ENCODE assay signal across 11 cellular contexts in the genomic region with DNA sequence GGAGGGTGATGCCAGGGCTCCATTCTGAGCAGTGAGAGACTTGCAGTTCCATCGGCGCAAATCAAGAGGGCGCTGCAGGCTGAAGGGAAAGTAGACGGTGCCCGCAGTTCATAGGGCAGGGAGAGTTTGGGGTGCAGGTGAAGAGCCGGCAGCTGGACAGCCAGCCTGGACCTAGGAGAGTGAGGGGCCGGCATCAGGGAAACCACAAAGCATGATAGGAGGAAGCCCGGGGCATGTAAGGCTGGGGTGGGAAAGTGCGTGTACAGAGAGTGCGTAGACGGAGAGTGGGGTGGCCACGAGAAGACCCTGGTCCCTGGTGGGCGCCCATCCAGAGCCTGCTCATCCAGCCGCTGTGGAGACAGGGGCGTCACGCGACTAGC.
DNase-seq lines count a peak whose midpoint lies in the region; ATAC-seq, FAIRE-seq and TF ChIP-seq lines count a peak whose summit lies in the region.
"Had no signal": no experiment of that assay in that cellular context is flagged by ENCODE, and none has a peak within 500 bp of the region (broad histone marks: within the 10 kb centered on the region; RNA-seq: fewer than 3 reads in every experiment).

No MANE protein-coding gene starts in this region.

- 90 to 94% methylated on average over 7 to 17 of the region's 17 CpGs for WGBS in transverse colon (ENCODE audit: low coverage in 1 of 2), 2 donors

- H3K27ac Mint-ChIP-seq in activated B cell treated with CpG ODN at 0.5 μM for 24 hours, result peak overlapping the region; percentile 30

- POLR2A ChIA-PET in activated B cell treated with CpG ODN at 0.5 μM for 24 hours (lab: Charles Lee), result no interaction called here

- TF ChIP-seq CTCF in right atrium auricular region (IDR thresholded peaks at IDR 0.05) (no peak), activated B cell treated with CpG ODN at 0.5 μM for 24 hours (IDR thresholded peaks at IDR 0.05) (no peak), keratinocyte (optimal IDR thresholded peaks at IDR 0.05 in 1 of 3, IDR thresholded peaks at IDR 0.05 in 1 of 3, conservative IDR thresholded peaks at IDR 0.05 in 1 of 3; ENCODE audit: extremely low read depth in 1 of 3, insufficient read depth in 2 of 3, low read length in 3 of 3) (peak in 1 of 3 experiments; percentile 2), transverse colon (IDR thresholded peaks at IDR 0.05) (no peak)

- H3K4me1 Mint-ChIP-seq in activated B cell treated with CpG ODN at 0.5 μM for 24 hours, result peaks cover 29% of the 10 kb centered on the region

- CTCF ChIA-PET in activated B cell treated with CpG ODN at 0.5 μM for 24 hours (lab: Charles Lee), result no interaction called here

- H3K36me3 Mint-ChIP-seq in activated B cell treated with CpG ODN at 0.5 μM for 24 hours (ENCODE audit: low read depth), result peaks cover 63% of the 10 kb centered on the region

- ATAC-seq in Right ventricle myocardium inferior, result no peak
- ATAC-seq in activated B cell treated with CpG ODN at 0.5 μM for 24 hours (ENCODE audit: low read depth), result no peak
- ATAC-seq in GM21381 (IDR thresholded peaks at IDR 0.05; ENCODE audit: unreplicated experiment), result no peak
- no peak for ATAC-seq in GM18867 (IDR thresholded peaks at IDR 0.05; ENCODE audit: unreplicated experiment)

- TF ChIP-seq POLR2A in transverse colon (IDR thresholded peaks at IDR 0.05), result no peak

- intact Hi-C loops in Right ventricle myocardium inferior (cut with DNase I) (loop anchor here (10.0 kb wide), 1 partner anchor 436 kb away; no protein-coding TSS in a partner anchor), activated B cell treated with CpG ODN at 0.5 μM for 24 hours (cut with micrococcal nuclease) (no loop called here), transverse colon (cut with DNase I; ENCODE audit: low total_unique reads) (no loop called here)

- peak overlapping the region; percentile 98 for H3K4me2 ChIP-seq in keratinocyte (ENCODE audit: control insufficient read depth, extremely low read depth, insufficient read depth, low read depth, low read length)

- no peaks in the 10 kb centered on the region for H3K9me1 ChIP-seq in keratinocyte (ENCODE audit: control insufficient read depth, extremely low read depth, insufficient read depth, low read length)

- H4K20me1 ChIP-seq in keratinocyte (ENCODE audit: control insufficient read depth, extremely low read depth, insufficient read depth, low read length), result no peaks in the 10 kb centered on the region

- dilution Hi-C loops in keratinocyte (cut with MboI; ENCODE audit: extremely low pct_ligation_motif_present, low sequenced_read_pairs), result no loop called here

- H3K4me3 Mint-ChIP-seq in activated B cell treated with CpG ODN at 0.5 μM for 24 hours, result no peak overlapping the region

- no peaks in the 10 kb centered on the region for H3K9me3 Mint-ChIP-seq in activated B cell treated with CpG ODN at 0.5 μM for 24 hours

- no peak overlapping the region for H3K4me3 ChIP-seq in right atrium auricular region
- peak overlapping the region in 2 of 3 experiments; percentile 54 to 56 for H3K4me3 ChIP-seq in keratinocyte (ENCODE audit: control insufficient read depth in 2 of 3, extremely low read depth in 1 of 3, insufficient read depth in 2 of 3, low read depth in 1 of 3, low read length in 3 of 3)
- no peak overlapping the region for H3K4me3 ChIP-seq in transverse colon
- H3K4me3 ChIP-seq: cardiac muscle cell had no signal

- no peaks in the 10 kb centered on the region for H3K9me3 ChIP-seq in right atrium auricular region
- H3K9me3 ChIP-seq in keratinocyte (ENCODE audit: control insufficient read depth, low read depth, low read length), result no peaks in the 10 kb centered on the region
- H3K9me3 ChIP-seq in transverse colon, result no peaks in the 10 kb centered on the region

- H3K36me3 ChIP-seq in right atrium auricular region (peaks cover 21% of the 10 kb centered on the region), keratinocyte (ENCODE audit: control insufficient read depth in 2 of 2, extremely low read depth in 1 of 2, insufficient read depth in 2 of 2, low read length in 2 of 2) (peaks cover 7 to 8% of the 10 kb centered on the region in 2 experiments), transverse colon (no peaks in the 10 kb centered on the region)

- DNase-seq in Right ventricle myocardium inferior (ENCODE audit: missing footprints) (peak; percentile 11), right atrium auricular region (ENCODE audit: low spot score) (no peak), activated B cell treated with CpG ODN at 0.5 μM for 24 hours (no peak), keratinocyte (ENCODE audit: low read depth, low spot score) (no peak), transverse colon (no peak), SW480 (ENCODE audit: low spot score) (no peak)
- DNase-seq: foreskin fibroblast, NCI-H2029 had no signal

- no peak for FAIRE-seq in keratinocyte (lab: Jason Lieb, UNC)

- no peak overlapping the region for H2AFZ ChIP-seq in keratinocyte (ENCODE audit: control insufficient read depth, low read length)

- in situ Hi-C loops in transverse colon (cut with MboI; ENCODE audit: low pct_ligation_motif_present in 1 of 4, low pct_unique_long_range_greater_than_20kb in 1 of 4, low sequenced_read_pairs in 3 of 4), result no loop called here

- H3K9ac ChIP-seq in keratinocyte (ENCODE audit: control insufficient read depth, extremely low read depth, insufficient read depth, low read length), result peak overlapping the region; percentile 95

- H3K79me2 ChIP-seq in keratinocyte (ENCODE audit: control insufficient read depth, insufficient read depth, low read length), result no peaks in the 10 kb centered on the region

- H3K27me3 ChIP-seq in right atrium auricular region (no peaks in the 10 kb centered on the region), keratinocyte (ENCODE audit: control insufficient read depth, extremely low read depth, insufficient read depth, low read length) (no peaks in the 10 kb centered on the region), transverse colon (no peaks in the 10 kb centered on the region)
- H3K27me3 ChIP-seq: cardiac muscle cell had no signal

- no peaks in the 10 kb centered on the region for H3K27me3 Mint-ChIP-seq in activated B cell treated with CpG ODN at 0.5 μM for 24 hours

- H3K4me1 ChIP-seq in right atrium auricular region (peaks cover 0 to 16% of the 10 kb centered on the region in 2 donors), keratinocyte (ENCODE audit: control insufficient read depth, extremely low read depth, insufficient read depth, low read length) (peaks cover 34% of the 10 kb centered on the region), transverse colon (peaks cover 0 to 15% (median 5%) of the 10 kb centered on the region in 4 donors)

- TF ChIP-seq EP300 in transverse colon (IDR thresholded peaks at IDR 0.05; ENCODE audit: low read depth), result no peak

- H3K27ac ChIP-seq in right atrium auricular region, result no peak overlapping the region
- peak overlapping the region; percentile 99 for H3K27ac ChIP-seq in keratinocyte (ENCODE audit: control insufficient read depth, insufficient read depth, low read length)
- H3K27ac ChIP-seq in transverse colon, result peak overlapping the region in 3 of 4 donors; percentile 58 to 79 (median 62)
- H3K27ac ChIP-seq: cardiac muscle cell had no signal

Comparison
In these comparisons a context has a peak if more than half of its experiments do, and no peak if none do; other contexts are left out.
1. H3K27ac ChIP-seq: peak in keratinocyte (single experiment) and transverse colon (3 of 4); none in right atrium auricular region (0 of 2).
2. H3K4me3 ChIP-seq: peak in keratinocyte (2 of 3); none in right atrium auricular region (0 of 2) and transverse colon (0 of 4).